In the genomic region with DNA sequence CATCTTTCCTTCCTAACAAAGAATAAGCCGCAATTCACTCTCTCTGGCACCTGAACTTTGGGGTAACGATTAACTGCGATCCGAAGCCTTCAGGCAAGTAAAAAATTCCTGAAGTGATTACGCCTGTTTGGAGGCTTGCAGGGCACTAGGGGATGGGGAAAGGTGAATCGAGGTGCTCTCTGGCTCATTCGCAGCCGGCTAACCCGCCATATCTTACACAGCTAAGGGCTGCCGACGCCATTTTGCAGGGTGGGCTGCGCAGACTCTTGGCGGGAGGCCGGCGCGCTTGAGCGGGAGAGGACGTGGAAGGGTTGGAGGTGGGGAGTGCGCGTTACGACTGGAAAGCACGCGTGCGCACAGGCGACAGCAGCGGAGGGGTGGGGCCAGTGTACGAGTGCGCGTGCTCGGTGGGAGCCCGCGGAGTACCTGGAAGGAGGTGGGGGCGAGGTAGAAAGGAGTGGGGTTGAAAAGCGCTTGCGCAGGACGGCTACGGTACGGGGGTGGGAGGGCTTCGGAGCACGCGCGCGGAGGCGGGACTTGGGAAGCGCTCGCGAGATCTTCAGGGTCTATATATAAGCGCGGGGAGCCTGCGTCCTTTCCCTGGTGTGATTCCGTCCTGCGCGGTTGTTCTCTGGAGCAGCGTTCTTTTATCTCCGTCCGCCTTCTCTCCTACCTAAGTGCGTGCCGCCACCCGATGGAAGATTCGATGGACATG, we compare ENCODE assay signal across 8 cellular contexts. TPM values are rescaled to one million over a fixed set of nuclear protein-coding genes. Genes with fewer than 3 reads are reported as not detected.
DNase-seq lines count a peak whose midpoint lies in the region; ATAC-seq, FAIRE-seq and TF ChIP-seq lines count a peak whose summit lies in the region.

A gene with protein sequence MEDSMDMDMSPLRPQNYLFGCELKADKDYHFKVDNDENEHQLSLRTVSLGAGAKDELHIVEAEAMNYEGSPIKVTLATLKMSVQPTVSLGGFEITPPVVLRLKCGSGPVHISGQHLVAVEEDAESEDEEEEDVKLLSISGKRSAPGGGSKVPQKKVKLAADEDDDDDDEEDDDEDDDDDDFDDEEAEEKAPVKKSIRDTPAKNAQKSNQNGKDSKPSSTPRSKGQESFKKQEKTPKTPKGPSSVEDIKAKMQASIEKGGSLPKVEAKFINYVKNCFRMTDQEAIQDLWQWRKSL (plus strand): TSS at position 595 of the 715 bp plus-strand sequence. CDS start 100 bp downstream, at position 695.

- H3K4me3 ChIP-seq in HUES64 (ENCODE audit: low read length) (peak within 1 kb of the TSS; percentile 94), OCI-LY1 (ENCODE audit: low read depth, low read length, poor library complexity, severe bottlenecking) (peak within 1 kb of the TSS; percentile 93), mesodermal cell (ENCODE audit: extremely low read depth, insufficient read depth, low read length, poor library complexity, severe bottlenecking) (peak within 1 kb of the TSS; percentile 94)

- CTCF ChIA-PET in Calu3 (lab: Charles Lee) = interaction anchor here (0.7 to 1.2 kb wide), 3 partner anchors 39 to 1500 kb away, joined by 3 to 4 read pairs (median 3); no protein-coding TSS in a partner anchor

- H3K27ac Mint-ChIP-seq in Calu3 (ENCODE audit: unreplicated experiment) = peak within 1 kb of the TSS; percentile 95

- H3K4me1 ChIP-seq in HUES64 (ENCODE audit: insufficient read depth, low read length) = peaks cover 17% of the 10 kb centered on the region
- peaks cover 35% of the 10 kb centered on the region for H3K4me1 ChIP-seq in OCI-LY1 (ENCODE audit: insufficient read depth, low read length, severe bottlenecking)
- peaks cover 8% of the 10 kb centered on the region for H3K4me1 ChIP-seq in mesodermal cell (ENCODE audit: control insufficient read depth, insufficient read depth, low read length, poor library complexity, severe bottlenecking)

- no TSS peak for BruUV-seq in Calu3 (replicated peaks; lab: Mats Ljungman, UMichigan)

- H3K27ac ChIP-seq in HUES64 (ENCODE audit: low read depth, low read length) = peak within 1 kb of the TSS; percentile 94
- peak within 1 kb of the TSS; percentile 77 for H3K27ac ChIP-seq in OCI-LY1 (ENCODE audit: low read depth, low read length, poor library complexity, severe bottlenecking)
- peak within 1 kb of the TSS; percentile 95 for H3K27ac ChIP-seq in mesodermal cell (ENCODE audit: low read depth, low read length, severe bottlenecking)

- peak; percentile 99 for DNase-seq in Calu3
- DNase-seq in activated CD8-positive, alpha-beta memory T cell treated with anti-CD3 and anti-CD28 coated beads, Interleukin-2, amount 50 U/mL, for 4 hours = peak; percentile 97
- peak; percentile 97 for DNase-seq in stimulated activated CD8-positive, alpha-beta memory T cell treated with anti-CD3 and anti-CD28 coated beads, Interleukin-15, amount 100 ng/mL, for 4 hours (ENCODE audit: low read depth in 2 of 2)

- peak within 1 kb of the TSS; percentile 90 for H3K4me3 Mint-ChIP-seq in Calu3 (ENCODE audit: low read depth, unreplicated experiment)

- H3K27me3 ChIP-seq in HUES64 (ENCODE audit: insufficient read depth, low read length) (no peaks in the 10 kb centered on the region), OCI-LY1 (ENCODE audit: insufficient read depth, low read length) (no peaks in the 10 kb centered on the region)

- no peaks in the 10 kb centered on the region for H3K9me3 Mint-ChIP-seq in Calu3 (ENCODE audit: low read depth, unreplicated experiment)

- H3K9me2 ChIP-seq in OCI-LY1 (ENCODE audit: low read depth, low read length) = no peaks in the 10 kb centered on the region

- ATAC-seq in GM21447 (IDR thresholded peaks at IDR 0.05; ENCODE audit: unreplicated experiment) = peak; percentile 82

- H3K36me3 ChIP-seq in HUES64 (ENCODE audit: insufficient read depth, low read length) (peaks cover 39% of the 10 kb centered on the region), OCI-LY1 (ENCODE audit: insufficient read depth, low read length) (peaks cover 46% of the 10 kb centered on the region), mesodermal cell (ENCODE audit: control insufficient read depth, insufficient read depth, low read length) (peaks cover 37% of the 10 kb centered on the region)

- peaks cover 7% of the 10 kb centered on the region; the same call in 1 of the 2 replicates for H4K20me1 ChIP-seq in OCI-LY1 (ENCODE audit: insufficient read depth, low read length)

- H3K9me3 ChIP-seq in HUES64 (ENCODE audit: insufficient read depth, low read depth, low read length) (no peaks in the 10 kb centered on the region), OCI-LY1 (ENCODE audit: low read length) (no peaks in the 10 kb centered on the region), mesodermal cell (ENCODE audit: control insufficient read depth, low read length) (no peaks in the 10 kb centered on the region)

- peak; percentile 79 for FAIRE-seq in endometrium (lab: Jason Lieb, UNC)

- intact Hi-C loops in Calu3 (cut with micrococcal nuclease; ENCODE audit: unreplicated experiment) = loop anchor here (5.0 kb wide), 1 partner anchor 605 kb away; a partner anchor contains a TSS

- TF ChIP-seq CTCF in Calu3 (IDR thresholded peaks at IDR 0.05; ENCODE audit: unreplicated experiment) = no peak
- TF ChIP-seq CTCF in OCI-LY1 (IDR thresholded peaks at IDR 0.05; ENCODE audit: low read length) = no peak

- H3F3A ChIP-seq in OCI-LY1 (ENCODE audit: insufficient read depth, low read length) = no peaks in the 10 kb centered on the region

- H3K27me3 Mint-ChIP-seq in Calu3 (ENCODE audit: unreplicated experiment) = peaks cover 11% of the 10 kb centered on the region

- H3K4me2 ChIP-seq in OCI-LY1 (ENCODE audit: low read length) = peak within 1 kb of the TSS; percentile 81

- peaks cover 47% of the 10 kb centered on the region for H3K79me2 ChIP-seq in OCI-LY1 (ENCODE audit: insufficient read depth, low read length)

- H3K9ac ChIP-seq in HUES64 (ENCODE audit: low read depth, low read length) (peak within 1 kb of the TSS; percentile 99), OCI-LY1 (ENCODE audit: low read length) (peak within 1 kb of the TSS; percentile 93)

- peaks cover 38% of the 10 kb centered on the region for H3K4me1 Mint-ChIP-seq in Calu3 (ENCODE audit: low read depth, unreplicated experiment)

- WGBS in HUES64 = under 1% methylated on average over 60 of the region's 60 CpGs
- WGBS in mesodermal cell (ENCODE audit: insufficient coverage in 2 of 2), 2 experiments = 0 to 1% methylated on average over 35 to 51 of the region's 60 CpGs

- peak within 1 kb of the TSS; percentile 15; the same call in 1 of the 2 replicates for H2AFZ ChIP-seq in OCI-LY1 (ENCODE audit: low read length)

- peaks cover 59% of the 10 kb centered on the region for H3K36me3 Mint-ChIP-seq in Calu3 (ENCODE audit: insufficient read depth, unreplicated experiment)

RNA-seq across cellular contexts. Expression of the gene that starts here (rescaled TPM):
- total RNA-seq in Calu3 (2022) = 1,708 and 1,863 TPM in 2 replicates
- 3,673 TPM for polyA plus RNA-seq in HUES64 (2013, experiment 1 of 2)
- 3,820 TPM for polyA plus RNA-seq in HUES64 (2013, experiment 2 of 2)
- polyA plus RNA-seq in mesodermal cell (2013, experiment 1 of 2) = 2,493 TPM
- polyA plus RNA-seq in mesodermal cell (2013, experiment 2 of 2) = 2,739 TPM

Comparison
In these comparisons a context has a peak if more than half of its experiments do, and no peak if none do; other contexts are left out.
1. Peak in every context shown above with its lines: DNase-seq, ATAC-seq, H3K4me3 ChIP-seq and H3K27ac ChIP-seq.